Comparison of ENCODE assay signal across 8 cellular contexts in the genomic region with DNA sequence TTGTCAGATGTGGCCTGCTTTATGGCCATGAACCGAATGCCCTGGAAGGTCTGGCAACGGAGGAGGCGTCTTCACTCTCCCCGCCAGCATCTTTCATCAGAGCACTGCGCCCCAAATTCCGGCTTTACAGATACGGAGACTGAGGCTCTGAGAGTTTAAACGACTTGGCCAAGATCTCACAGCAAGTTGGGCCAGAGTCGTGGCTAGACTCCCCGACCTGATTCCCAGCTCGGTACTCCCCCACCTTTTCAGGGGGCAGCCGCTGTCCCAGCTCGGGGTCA. TPM values are rescaled to one million over a fixed set of nuclear protein-coding genes. Genes with fewer than 3 reads are reported as not detected.
DNase-seq lines count a peak whose midpoint lies in the region; ATAC-seq, FAIRE-seq and TF ChIP-seq lines count a peak whose summit lies in the region.

No MANE protein-coding gene starts in this region.

- WGBS in pancreas, 2 donors: 3 to 4% methylated on average over 13 of the region's 13 CpGs

- H4K20me1 ChIP-seq in fibroblast of lung (ENCODE audit: control insufficient read depth, extremely low read depth, insufficient read depth, low read length): no peaks in the 10 kb centered on the region

- H3K4me1 ChIP-seq in Caco-2 (peaks cover 27% of the 10 kb centered on the region), SJSA1 (replicated peaks) (peaks cover 26% of the 10 kb centered on the region), fibroblast of lung (ENCODE audit: control insufficient read depth, extremely low read depth, insufficient read depth, low read length) (peaks cover 2% of the 10 kb centered on the region), pancreas (peaks cover 0 to 20% (median 20%) of the 10 kb centered on the region in 3 donors)

- H3K36me3 Mint-ChIP-seq in Caco-2 (ENCODE audit: insufficient read depth, unreplicated experiment): no peaks in the 10 kb centered on the region

- in situ Hi-C loops in GM13977 (cut with MboI; ENCODE audit: low pct_unique_long_range_greater_than_20kb, low sequenced_read_pairs, unreplicated experiment): no loop called here

- peaks cover 14% of the 10 kb centered on the region for H3K4me1 Mint-ChIP-seq in Caco-2 (ENCODE audit: low read depth, unreplicated experiment)

- no peak overlapping the region for H2AFZ ChIP-seq in fibroblast of lung (ENCODE audit: low read length)

- H3K27me3 ChIP-seq in Caco-2 (replicated peaks; ENCODE audit: control insufficient read depth, insufficient read depth, low read length): peaks cover 29% of the 10 kb centered on the region
- H3K27me3 ChIP-seq in SJSA1 (replicated peaks): peaks cover 88% of the 10 kb centered on the region
- peaks cover 48% of the 10 kb centered on the region for H3K27me3 ChIP-seq in fibroblast of lung (ENCODE audit: control insufficient read depth, insufficient read depth, low read length)
- peaks cover 0 to 45% (median 5%) of the 10 kb centered on the region in 4 donors for H3K27me3 ChIP-seq in pancreas

- DNase-seq in Caco-2 (no peak), SJSA1 (ENCODE audit: low read depth in 1 of 2, low spot score in 2 of 2) (no peak), fibroblast of lung (ENCODE audit: low read depth in 2 of 2) (no peak), pancreas (no peak), GM13977 (ENCODE audit: low spot score) (no peak), AG20443 (ENCODE audit: low spot score) (no peak)

- H3K4me3 ChIP-seq in Caco-2 (ENCODE audit: low read depth, low read length): peak overlapping the region; percentile 34
- H3K4me3 ChIP-seq in SJSA1: peak overlapping the region; percentile 9; the same call in 1 of the 2 replicates
- H3K4me3 ChIP-seq in fibroblast of lung (replicated peaks in 1 of 4; ENCODE audit: control extremely low read depth in 1 of 4, insufficient read depth in 1 of 4, low read depth in 3 of 4, low read length in 4 of 4): no peak overlapping the region
- H3K4me3 ChIP-seq in pancreas: peak overlapping the region; percentile 6 to 47 (median 25)

- no peaks in the 10 kb centered on the region for H3K9me3 Mint-ChIP-seq in Caco-2 (ENCODE audit: unreplicated experiment)

- peak overlapping the region; percentile 67 for H3K4me3 Mint-ChIP-seq in Caco-2 (ENCODE audit: unreplicated experiment)

- peak overlapping the region; percentile 52 for H3K4me2 ChIP-seq in fibroblast of lung (ENCODE audit: extremely low read depth, insufficient read depth, low read length)

- H3K27ac Mint-ChIP-seq in Caco-2 (ENCODE audit: unreplicated experiment): no peak overlapping the region

- H3K79me2 ChIP-seq in fibroblast of lung (ENCODE audit: control insufficient read depth, insufficient read depth, low read length): no peaks in the 10 kb centered on the region

- no peak overlapping the region for H3K27ac ChIP-seq in SJSA1
- no peak overlapping the region for H3K27ac ChIP-seq in fibroblast of lung (ENCODE audit: insufficient read depth, low read length)
- H3K27ac ChIP-seq in pancreas: no peak overlapping the region

- FAIRE-seq in pancreas (lab: Jason Lieb, UNC): no peak

- no peak overlapping the region for H3K9ac ChIP-seq in fibroblast of lung (ENCODE audit: insufficient read depth, low read length)

- ATAC-seq in pancreas (no peak), GM21786 (IDR thresholded peaks at IDR 0.05; ENCODE audit: unreplicated experiment) (no peak), GM21515 (IDR thresholded peaks at IDR 0.05; ENCODE audit: unreplicated experiment) (no peak)

- intact Hi-C loops in Caco-2 (cut with micrococcal nuclease; ENCODE audit: unreplicated experiment) (loop anchor here (1.0 to 5.0 kb wide), 4 partner anchors 52 to 180 kb away; partner anchors contain the start of gene SPOP), pancreas (cut with DNase I) (no loop called here)

- POLR2A ChIA-PET in Caco-2 (lab: Charles Lee): no interaction called here

- peaks cover 56% of the 10 kb centered on the region for H3K27me3 Mint-ChIP-seq in Caco-2 (ENCODE audit: insufficient read depth, unreplicated experiment)

- no peaks in the 10 kb centered on the region for H3K9me3 ChIP-seq in Caco-2
- no peaks in the 10 kb centered on the region for H3K9me3 ChIP-seq in SJSA1 (replicated peaks)
- H3K9me3 ChIP-seq in fibroblast of lung (ENCODE audit: control insufficient read depth, insufficient read depth, low read depth, low read length): no peaks in the 10 kb centered on the region
- H3K9me3 ChIP-seq in pancreas: no peaks in the 10 kb centered on the region

- CTCF ChIA-PET in Caco-2 (lab: Charles Lee): interaction anchor here (0.6 to 4.2 kb wide), 20 partner anchors 8 to 361 kb away, joined by 3 to 91 read pairs (median 6); partner anchors contain the start of genes PHB1 and SPOP

- no TSS peak for BruUV-seq in Caco-2 (replicated peaks; lab: Mats Ljungman, UMichigan)

- H3K36me3 ChIP-seq in Caco-2 (ENCODE audit: control insufficient read depth, insufficient read depth, low read length) (no peaks in the 10 kb centered on the region), SJSA1 (no peaks in the 10 kb centered on the region), fibroblast of lung (ENCODE audit: control insufficient read depth, insufficient read depth, low read length) (no peaks in the 10 kb centered on the region), pancreas (no peaks in the 10 kb centered on the region)

- TF ChIP-seq CTCF in Caco-2 (IDR thresholded peaks at IDR 0.05; ENCODE audit: insufficient read depth in 1 of 2, low read depth in 1 of 2, low read length in 1 of 2, severe bottlenecking in 1 of 2, unreplicated experiment in 1 of 2) (no peak), fibroblast of lung (conservative IDR thresholded peaks at IDR 0.05 in 1 of 2, IDR thresholded peaks at IDR 0.05 in 1 of 2; ENCODE audit: low read depth in 1 of 2, low read length in 2 of 2) (no peak), pancreas (IDR thresholded peaks at IDR 0.05) (no peak), GM13977 (IDR thresholded peaks at IDR 0.05; ENCODE audit: extremely low read depth, insufficient read depth, missing control alignments) (no peak)

RNA-seq across cellular contexts. Expression of gene NGFR, which starts 1.7 kb away (rescaled TPM):
- total RNA-seq in Caco-2 (2022): 1.6 and 1.7 TPM in 2 replicates
- 0.11 and 2.3 TPM in 2 replicates for total RNA-seq in SJSA1 (2014; rRNA removed; shearing (Covaris generic))
- under 0.01 and 0.17 TPM in 2 replicates for total RNA-seq in fibroblast of lung
- polyA plus RNA-seq in fibroblast of lung: 0.05 and 0.14 TPM in 2 replicates
- 0.03 and 0.06 TPM in 2 replicates for polyA plus RNA-seq in fibroblast of lung (2012)
- not detected in 2 replicates for polyA minus RNA-seq in fibroblast of lung (ENCODE audit: low replicate concordance)
- 10 to 100 TPM in 1 of 6 donors, 1 to 10 TPM in 5; 1.1 to 19.0 (median 4.7) TPM for total RNA-seq in pancreas
- 1 to 10 TPM; 2.7 to 6.6 TPM for polyA plus RNA-seq in pancreas

Comparison
In these comparisons a context has a peak if more than half of its experiments do, and no peak if none do; other contexts are left out.
1. H3K4me3 ChIP-seq: peak in Caco-2 (single experiment), SJSA1 (single experiment) and pancreas (4 of 4); none in fibroblast of lung (0 of 4).